In the genomic region with DNA sequence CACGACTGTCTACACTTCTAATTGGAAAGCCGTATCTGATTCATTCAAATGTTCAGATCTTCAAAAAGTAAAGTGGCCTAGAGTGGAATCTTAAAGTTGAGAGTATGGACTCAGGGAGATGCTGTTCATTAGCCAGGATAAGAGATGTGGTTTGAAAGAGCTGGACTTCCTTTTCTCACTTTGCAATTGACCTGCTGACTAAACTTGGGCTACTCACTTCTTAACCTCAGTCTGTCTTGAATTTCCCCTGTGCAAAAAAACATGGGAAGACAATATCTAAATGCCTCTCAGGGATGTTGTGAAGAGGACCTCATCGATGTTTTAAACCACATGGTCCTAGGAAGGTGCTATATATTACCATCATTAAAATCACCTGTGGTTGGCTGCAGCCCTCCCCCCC, we compare ENCODE assay signal across 14 cellular contexts.
A peak's percentile ranks its signal among the peaks of the same experiment; 100 is the strongest.
DNase-seq lines count a peak whose midpoint lies in the region; ATAC-seq, FAIRE-seq and TF ChIP-seq lines count a peak whose summit lies in the region.
"Had no signal": no experiment of that assay in that cellular context is flagged by ENCODE, and none has a peak within 500 bp of the region (broad histone marks: within the 10 kb centered on the region; RNA-seq: fewer than 3 reads in every experiment).

No MANE protein-coding gene starts in this region.

- no peaks in the 10 kb centered on the region for H3K27me3 Mint-ChIP-seq in activated CD8-positive, alpha-beta T cell treated with anti-CD3 and anti-CD28 coated beads, Interleukin-2, amount 10 ng/mL, durations not matched to agents 7 days and 5 days (ENCODE audit: low read depth)
- H3K27me3 Mint-ChIP-seq: CD4-positive, CD25-positive, alpha-beta regulatory T cell had no signal

- CTCF ChIA-PET in activated CD8-positive, alpha-beta T cell treated with anti-CD3 and anti-CD28 coated beads, Interleukin-2, amount 10 ng/mL, durations not matched to agents 7 days and 5 days (lab: Charles Lee), result interaction anchor here (1.0 to 1.8 kb wide), 3 partner anchors 15 to 63 kb away, joined by 3 to 10 read pairs (median 3); a partner anchor contains a TSS

- H3K9me3 ChIP-seq in colonic mucosa, result no peaks in the 10 kb centered on the region
- H3K9me3 ChIP-seq: gastrocnemius medialis had no signal

- H3K27me3 ChIP-seq in colonic mucosa, result no peaks in the 10 kb centered on the region
- H3K27me3 ChIP-seq: gastrocnemius medialis had no signal

- no peak overlapping the region for H3K4me3 Mint-ChIP-seq in activated CD8-positive, alpha-beta T cell treated with anti-CD3 and anti-CD28 coated beads, Interleukin-2, amount 10 ng/mL, durations not matched to agents 7 days and 5 days

- POLR2A ChIA-PET in activated CD8-positive, alpha-beta T cell treated with anti-CD3 and anti-CD28 coated beads, Interleukin-2, amount 10 ng/mL, durations not matched to agents 7 days and 5 days (lab: Charles Lee), result interaction anchor here (1.0 kb wide), 1 partner anchor 11 kb away, joined by 3 read pairs; no protein-coding TSS in a partner anchor

- ATAC-seq in GM18870 (IDR thresholded peaks at IDR 0.05; ENCODE audit: unreplicated experiment) (peak; percentile 40), HG02884 (IDR thresholded peaks at IDR 0.05; ENCODE audit: unreplicated experiment) (peak; percentile 53), omental fat pad (ENCODE audit: low FRiP score) (no peak)
- no peak for ATAC-seq in activated CD8-positive, alpha-beta T cell treated with anti-CD3 and anti-CD28 coated beads, Interleukin-2, amount 10 ng/mL, durations not matched to agents 7 days and 5 days
- ATAC-seq: gastrocnemius medialis had no signal

- intact Hi-C loops in colonic mucosa (cut with DNase I), result no loop called here

- no peak for TF ChIP-seq CTCF in D721Med (IDR thresholded peaks at IDR 0.05; ENCODE audit: insufficient read depth, missing control alignments)
- no peak for TF ChIP-seq CTCF in omental fat pad (IDR thresholded peaks at IDR 0.05)
- no peak for TF ChIP-seq CTCF in colonic mucosa (IDR thresholded peaks at IDR 0.05)

- H3K27ac Mint-ChIP-seq in activated CD8-positive, alpha-beta T cell treated with anti-CD3 and anti-CD28 coated beads, Interleukin-2, amount 10 ng/mL, durations not matched to agents 7 days and 5 days, result peak overlapping the region; percentile 39

- peaks cover 4% of the 10 kb centered on the region for H3K9me3 Mint-ChIP-seq in activated CD8-positive, alpha-beta T cell treated with anti-CD3 and anti-CD28 coated beads, Interleukin-2, amount 10 ng/mL, durations not matched to agents 7 days and 5 days (ENCODE audit: insufficient read depth)

- H3K9ac ChIP-seq in colonic mucosa (ENCODE audit: low read depth in 2 of 2, low read length in 2 of 2), result no peak overlapping the region

- H3K36me3 Mint-ChIP-seq in activated CD8-positive, alpha-beta T cell treated with anti-CD3 and anti-CD28 coated beads, Interleukin-2, amount 10 ng/mL, durations not matched to agents 7 days and 5 days (ENCODE audit: low read depth), result peaks cover 94% of the 10 kb centered on the region

- H3K4me1 ChIP-seq in colonic mucosa, result peaks cover 5% of the 10 kb centered on the region

- H3K4me3 ChIP-seq in colonic mucosa, result no peak overlapping the region
- H3K4me3 ChIP-seq: gastrocnemius medialis had no signal

- H3K27ac ChIP-seq in colonic mucosa, result no peak overlapping the region
- H3K27ac ChIP-seq: gastrocnemius medialis had no signal

- peaks cover 91% of the 10 kb centered on the region for H3K4me1 Mint-ChIP-seq in activated CD8-positive, alpha-beta T cell treated with anti-CD3 and anti-CD28 coated beads, Interleukin-2, amount 10 ng/mL, durations not matched to agents 7 days and 5 days (ENCODE audit: low read depth)

- DNase-seq in D721Med (ENCODE audit: insufficient read length, low spot score) (no peak), omental fat pad (ENCODE audit: low spot score) (no peak), colonic mucosa (no peak), midbrain (lab: John Stamatoyannopoulos, UW) (no peak)
- no peak for DNase-seq in activated CD8-positive, alpha-beta T cell treated with anti-CD3 and anti-CD28 coated beads, Interleukin-2, amount 10 ng/mL, durations not matched to agents 7 days and 5 days
- DNase-seq in stimulated activated CD4-positive, alpha-beta T cell treated with anti-CD3 and anti-CD28 coated beads, Interleukin-2, amount 100 ng/mL, for 24 hours, result no peak
- DNase-seq: CD4-positive, CD25-positive, alpha-beta regulatory T cell; effector CD4-positive, alpha-beta T cell; gastrocnemius medialis; KBM-7; NCI-H2081; stimulated activated CD8-positive, alpha-beta memory T cell treated with anti-CD3 and anti-CD28 coated beads, Interleukin-4, amount 100 ng/mL, for 48 hours had no signal

- FAIRE-seq in D721Med (lab: Jason Lieb, UNC), result peak; percentile 96

- no peaks in the 10 kb centered on the region for H3K36me3 ChIP-seq in colonic mucosa
- H3K36me3 ChIP-seq: gastrocnemius medialis had no signal

Comparison
In these comparisons a context has a peak if more than half of its experiments do, and no peak if none do; other contexts are left out.
1. ATAC-seq: peak in GM18870 (single experiment) and HG02884 (single experiment); none in activated CD8-positive, alpha-beta T cell treated with anti-CD3 and anti-CD28 coated beads, Interleukin-2, amount 10 ng/mL, durations not matched to agents 7 days and 5 days (single experiment) and omental fat pad (single experiment).